Comparison of ENCODE assay signal across 8 cellular contexts in the genomic region with DNA sequence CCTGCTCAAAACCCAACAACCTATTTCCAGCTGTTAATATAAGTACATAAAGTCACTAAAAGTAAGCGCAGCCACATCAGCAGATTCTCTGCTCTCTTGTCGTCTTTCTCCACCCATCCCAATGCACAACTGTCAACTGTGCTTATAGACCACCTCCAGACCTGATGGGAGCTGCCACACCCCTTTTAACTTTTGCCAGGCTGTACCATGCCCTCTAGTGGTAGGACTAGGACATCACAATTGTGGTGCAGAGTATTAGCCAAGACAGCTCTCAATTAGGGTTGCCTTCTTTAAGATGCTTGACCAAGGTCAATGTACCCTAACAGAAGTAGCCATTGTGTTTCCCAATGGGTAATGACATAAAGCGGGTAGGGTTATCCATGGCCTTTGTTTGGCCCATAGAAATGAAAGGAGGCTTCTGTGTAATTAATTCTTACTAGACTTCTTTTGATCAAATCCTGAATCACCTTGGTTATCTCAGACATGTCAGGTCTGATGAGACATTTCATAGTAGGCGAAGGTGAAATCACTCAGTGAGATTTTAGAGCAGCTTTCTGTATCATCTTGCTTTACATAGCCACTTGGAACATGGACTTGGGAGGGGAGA.
DNase-seq lines count a peak whose midpoint lies in the region; ATAC-seq, FAIRE-seq and TF ChIP-seq lines count a peak whose summit lies in the region.

No MANE protein-coding gene starts in this region.

- H2AK5ac ChIP-seq in trophoblast cell (ENCODE audit: low read length), result no peak overlapping the region

- TF ChIP-seq POLR2A in gastroesophageal sphincter (IDR thresholded peaks at IDR 0.05), result no peak

- H3K27me3 ChIP-seq in gastroesophageal sphincter, result no peaks in the 10 kb centered on the region
- H3K27me3 ChIP-seq in trophoblast cell (ENCODE audit: insufficient read depth, low read length), result no peaks in the 10 kb centered on the region

- no peak overlapping the region for H3K27ac ChIP-seq in gastroesophageal sphincter
- no peak overlapping the region for H3K27ac ChIP-seq in trophoblast cell (ENCODE audit: low read depth, low read length)

- no peak overlapping the region for H4K8ac ChIP-seq in trophoblast cell (ENCODE audit: low read depth, low read length)

- H3K4me1 ChIP-seq in gastroesophageal sphincter (peaks cover 0 to under 1% (median 0%) of the 10 kb centered on the region in 3 donors), trophoblast cell (ENCODE audit: control insufficient read depth in 1 of 2, insufficient read depth in 2 of 2, low read length in 2 of 2) (peaks cover 0 to 3% of the 10 kb centered on the region in 2 experiments)

- FAIRE-seq in G401.6 (lab: Jason Lieb, UNC), result peak; percentile 95

- H2BK120ac ChIP-seq in trophoblast cell (ENCODE audit: insufficient read depth, low read length, poor library complexity), result no peak overlapping the region

- no peak overlapping the region for H2AFZ ChIP-seq in trophoblast cell (ENCODE audit: insufficient read depth, low read length, poor library complexity)

- no peak overlapping the region for H3K4me3 ChIP-seq in gastroesophageal sphincter
- H3K4me3 ChIP-seq in trophoblast cell (ENCODE audit: low read depth, low read length), result no peak overlapping the region

- 40 to 47% methylated on average over 3 to 4 of the region's 4 CpGs for WGBS in gastroesophageal sphincter (ENCODE audit: low coverage in 1 of 2), 2 donors
- WGBS in trophoblast cell (ENCODE audit: extremely low coverage, insufficient coverage, insufficient read length), result no CpG with 5 or more reads among the region's 4 CpGs

- peaks cover 0 to 71% of the 10 kb centered on the region in 2 donors for H3K36me3 ChIP-seq in gastroesophageal sphincter
- H3K36me3 ChIP-seq in trophoblast cell (ENCODE audit: control insufficient read depth in 1 of 2, insufficient read depth in 2 of 2, low read length in 2 of 2), result peaks cover 23 to 41% of the 10 kb centered on the region in 2 experiments

- DNase-seq in HuH-7 (ENCODE audit: low spot score) (peak; percentile 66), NOMO-1 treated with dmso at 0.1 percent for 144 hours (lab: John Stamatoyannopoulos, UW; ENCODE audit: unreplicated experiment) (peak; percentile 46), trophoblast cell (peak; percentile 62 to 84), mesenteric fat pad (ENCODE audit: low spot score) (no peak)
- DNase-seq in activated T-cell treated with anti-CD3 and anti-CD28 coated beads, Interleukin-2, amount 50 U/mL, for 48 hours, result peak; percentile 38 to 56

- no peak overlapping the region for H2BK12ac ChIP-seq in trophoblast cell (ENCODE audit: low read length)

- no peak overlapping the region for H3K9ac ChIP-seq in trophoblast cell (ENCODE audit: low read length)

- no peak overlapping the region for H3K14ac ChIP-seq in trophoblast cell (ENCODE audit: low read length)

- H3K79me2 ChIP-seq in trophoblast cell (ENCODE audit: control insufficient read depth, insufficient read depth, low read length, poor library complexity), result no peaks in the 10 kb centered on the region

- no peak overlapping the region for H4K91ac ChIP-seq in trophoblast cell (ENCODE audit: low read depth, low read length)

- no peaks in the 10 kb centered on the region for H3K79me1 ChIP-seq in trophoblast cell (ENCODE audit: low read length)

- peak; percentile 88 for ATAC-seq in GM21717 (IDR thresholded peaks at IDR 0.05; ENCODE audit: unreplicated experiment)
- peak; percentile 58 for ATAC-seq in gastroesophageal sphincter

- H3K4ac ChIP-seq in trophoblast cell (ENCODE audit: low read depth, low read length), result no peak overlapping the region

- no peak overlapping the region for H4K12ac ChIP-seq in trophoblast cell (ENCODE audit: low read depth, low read length)

- H3K9me3 ChIP-seq in gastroesophageal sphincter, result no peaks in the 10 kb centered on the region
- no peaks in the 10 kb centered on the region for H3K9me3 ChIP-seq in trophoblast cell (ENCODE audit: insufficient read depth, low read depth, low read length)

- peak; percentile 76 to 85 (median 84) for TF ChIP-seq CTCF in gastroesophageal sphincter (IDR thresholded peaks at IDR 0.05)

- H3K4me2 ChIP-seq in trophoblast cell (ENCODE audit: low read length), result no peak overlapping the region

- H2BK5ac ChIP-seq in trophoblast cell (ENCODE audit: low read depth, low read length, poor library complexity), result no peak overlapping the region

- no peak overlapping the region for H3K23ac ChIP-seq in trophoblast cell (ENCODE audit: low read length)

- no peak overlapping the region for H3K18ac ChIP-seq in trophoblast cell (ENCODE audit: low read length)

- no peak for TF ChIP-seq EP300 in gastroesophageal sphincter (IDR thresholded peaks at IDR 0.05)
